ENCODE assay signal across 28 cellular contexts in the genomic region with DNA sequence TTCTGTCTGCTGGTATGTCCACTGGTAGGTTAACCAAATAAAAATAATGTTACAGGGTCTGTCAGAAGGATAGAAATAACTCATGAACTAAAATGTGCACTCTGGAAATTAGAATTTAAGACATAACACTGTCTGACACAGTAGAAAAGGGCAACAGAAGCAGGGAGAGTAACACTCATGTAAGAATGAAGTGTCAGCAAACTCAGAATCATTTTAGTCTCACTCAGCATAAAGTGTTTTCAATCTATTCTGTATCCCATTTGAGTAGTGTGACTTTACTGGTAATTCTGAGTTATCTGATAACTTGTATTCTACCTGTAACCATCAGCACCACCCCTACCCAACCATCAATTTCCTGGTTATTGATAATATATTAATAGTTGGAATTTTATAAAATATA.
"Had no signal": no experiment of that assay in that cellular context is flagged by ENCODE, and none has a peak within 500 bp of the region (broad histone marks: within the 10 kb centered on the region; RNA-seq: fewer than 3 reads in every experiment).

No MANE protein-coding gene starts in this region.

- H3K4me1 ChIP-seq: left ventricle myocardium inferior, prostate gland, stomach, testis, transverse colon, upper lobe of left lung, vagina had no signal

- H3K36me3 ChIP-seq: ovary, prostate gland, thyroid gland, vagina had no signal

- H3K27me3 ChIP-seq: ovary, stomach, testis, thyroid gland, transverse colon, upper lobe of left lung, vagina had no signal

- FAIRE-seq: islet of Langerhans, kidney had no signal

- H3K27ac ChIP-seq: left ventricle myocardium inferior, ovary, prostate gland, skin epidermis, stomach, testis, thyroid gland, transverse colon, upper lobe of left lung, vagina had no signal

- ATAC-seq: left colon; natural killer cell treated with Interleukin-12 subunit alpha and Interleukin-12 subunit beta and Interleukin-15 and Interleukin-18, amount 100 ng/mL, for 72 hours; right cardiac atrium; sciatic nerve; stimulated activated naive B cell treated with anti-CD40 and anti-IgM and Interleukin-4, amounts not matched to agents 10 μg/mL and 1 μg/mL and 100 μg/mL, for 72 hours; stimulated activated naive CD8-positive, alpha-beta T cell treated with anti-CD3 and anti-CD28 coated beads, Interleukin-15, Interleukin-2, amounts not matched to agents 100 U/mL and 50 U/mL, for 24 hours had no signal

- H3K4me3 ChIP-seq: left ventricle myocardium inferior, lung, ovary, prostate gland, skin epidermis, stomach, testis, thyroid gland, transverse colon, upper lobe of left lung, vagina had no signal

- H3K9me3 ChIP-seq: left ventricle myocardium inferior, ovary, prostate gland, stomach, testis, thyroid gland, transverse colon, upper lobe of left lung, vagina had no signal

- DNase-seq: hippocampal formation; kidney; left colon; left ventricle myocardium inferior; mesendoderm; naive B cell; ovary; posterior cingulate gyrus; retina; right cardiac atrium; stimulated activated CD4-positive, alpha-beta T cell treated with anti-CD3 and anti-CD28 coated beads, Interleukin-12 subunit alpha, Interleukin-12 subunit beta, amount 100 ng/mL, for 4 hours; stimulated activated CD4-positive, alpha-beta T cell treated with anti-CD3 and anti-CD28 coated beads, Interleukin-15, amount 100 ng/mL, for 24 hours; stimulated activated CD4-positive, alpha-beta T cell treated with anti-CD3 and anti-CD28 coated beads, Interleukin-2, amount 100 ng/mL, for 24 hours; stimulated activated CD4-positive, alpha-beta T cell treated with anti-CD3 and anti-CD28 coated beads, Interleukin-4, amount 100 ng/mL, for 1 hour; stimulated activated naive B cell treated with anti-CD40 and anti-IgM and Interleukin-4, amounts not matched to agents 10 μg/mL and 1 μg/mL and 100 μg/mL, for 72 hours; stimulated activated naive CD8-positive, alpha-beta T cell treated with anti-CD3 and anti-CD28 coated beads, Interleukin-15, Interleukin-2, amounts not matched to agents 100 U/mL and 50 U/mL, for 24 hours; stomach; testis; thyroid gland; transverse colon; upper lobe of left lung had no signal
